Comparison of ENCODE assay signal across 8 cellular contexts in genomic region chr2:219010162-219010756, GRCh38. TPM values are rescaled to one million over a fixed set of nuclear protein-coding genes. Genes with fewer than 3 reads are reported as not detected.
DNase-seq lines count a peak whose midpoint lies in the region; ATAC-seq and TF ChIP-seq lines count a peak whose summit lies in the region.

No MANE protein-coding gene starts in this region.

- BruUV-seq in PC-3 (replicated peaks; lab: Mats Ljungman, UMichigan), result no TSS peak

- H3K36me3 ChIP-seq in BE2C (no peaks in the 10 kb centered on the region), PC-3 (ENCODE audit: low read depth, low read length) (no peaks in the 10 kb centered on the region)

- no peak overlapping the region for H2AFZ ChIP-seq in PC-3 (ENCODE audit: low read length)

- H3K9me3 ChIP-seq in BE2C (no peaks in the 10 kb centered on the region), PC-3 (ENCODE audit: low read length) (no peaks in the 10 kb centered on the region)

- H3K79me2 ChIP-seq in PC-3 (ENCODE audit: low read length), result no peaks in the 10 kb centered on the region

- H3K9me2 ChIP-seq in PC-3 (replicated peaks; ENCODE audit: low read length), result no peaks in the 10 kb centered on the region

- TF ChIP-seq CTCF in BE2C (IDR thresholded peaks at IDR 0.05; ENCODE audit: low read depth, low read length), result peak; percentile 53
- TF ChIP-seq CTCF in GM12873 (IDR thresholded peaks at IDR 0.05; ENCODE audit: insufficient read depth, low read depth, low read length, missing control alignments), result peak; percentile 77
- peak; percentile 76 for TF ChIP-seq CTCF in PC-3 (conservative IDR thresholded peaks at IDR 0.05; ENCODE audit: low read depth, low read length)

- H3K27ac ChIP-seq in PC-3 (ENCODE audit: low read length), result no peak overlapping the region

- POLR2A ChIA-PET in PC-3 (lab: Charles Lee; ENCODE audit: unreplicated experiment), result interaction anchor here (0.6 kb wide), 1 partner anchor 8 kb away, joined by 6 read pairs; no protein-coding TSS in a partner anchor

- no peak overlapping the region for H3K9ac ChIP-seq in PC-3 (ENCODE audit: low read length)

- intact Hi-C loops in PC-3 (cut with micrococcal nuclease), result no loop called here

- DNase-seq in BE2C (no peak), PC-3 (peak; percentile 65), iPS-NIHi11 (ENCODE audit: low spot score) (peak; percentile 73), ecto neural progenitor cell (ENCODE audit: low spot score) (no peak), T-helper 9 cell (no peak), NCI-H446 treated with DMSO at 0.1 percent for 48 hours (lab: John Stamatoyannopoulos, UW) (no peak)

- no peaks in the 10 kb centered on the region for H4K20me1 ChIP-seq in PC-3 (ENCODE audit: low read length)

- H3K4me1 ChIP-seq in BE2C, result no peaks in the 10 kb centered on the region
- no peaks in the 10 kb centered on the region for H3K4me1 ChIP-seq in PC-3 (ENCODE audit: insufficient read depth, low read length)

- H3F3A ChIP-seq in PC-3 (ENCODE audit: low read length, unreplicated experiment), result no peaks in the 10 kb centered on the region

- H3K4me3 ChIP-seq in BE2C (ENCODE audit: low read depth, low read length) (no peak overlapping the region), PC-3 (ENCODE audit: low read length) (no peak overlapping the region)

- ATAC-seq in PC-3 (peak; percentile 98), HG02763 (IDR thresholded peaks at IDR 0.05; ENCODE audit: unreplicated experiment) (no peak)

- CTCF ChIA-PET in PC-3 (lab: Charles Lee), result interaction anchor here (0.6 to 1.0 kb wide), 5 partner anchors 9 to 150 kb away, joined by 3 to 5 read pairs (median 4); no protein-coding TSS in a partner anchor

- H3K27me3 ChIP-seq in BE2C, result no peaks in the 10 kb centered on the region
- no peaks in the 10 kb centered on the region for H3K27me3 ChIP-seq in PC-3 (ENCODE audit: low read length)

- H3K4me2 ChIP-seq in PC-3 (ENCODE audit: low read length), result no peak overlapping the region

RNA-seq across cellular contexts. Expression of gene CRYBA2, which starts 17.0 kb away (rescaled TPM):
- 3.1 TPM for polyA plus RNA-seq in BE2C (2012; ENCODE audit: insufficient read depth, insufficient read length, low read depth)
- total RNA-seq in PC-3 (2014; rRNA removed), result 6.4 and 13.5 TPM in 2 replicates

RNA-seq across cellular contexts. Expression of gene FEV, which starts 25.3 kb away (rescaled TPM):
- polyA plus RNA-seq in BE2C (2012; ENCODE audit: insufficient read depth, insufficient read length, low read depth), result 1,006 TPM
- 0.07 TPM in 1 of 2 replicates, not detected in the other for total RNA-seq in PC-3 (2014; rRNA removed)

RNA-seq across cellular contexts. Expression of gene CFAP65, which starts 31.1 kb away (rescaled TPM):
- polyA plus RNA-seq in BE2C (2012; ENCODE audit: insufficient read depth, insufficient read length, low read depth), result 1.1 TPM
- 0.17 and 0.18 TPM in 2 replicates for total RNA-seq in PC-3 (2014; rRNA removed)

RNA-seq across cellular contexts. Expression of gene IHH, which starts 50.5 kb away (rescaled TPM):
- polyA plus RNA-seq in BE2C (2012; ENCODE audit: insufficient read depth, insufficient read length, low read depth), result not detected
- 0.07 TPM in 1 of 2 replicates, not detected in the other for total RNA-seq in PC-3 (2014; rRNA removed)

RNA-seq across cellular contexts. Expression of gene CDK5R2, which starts 50.8 kb away (rescaled TPM):
- polyA plus RNA-seq in BE2C (2012; ENCODE audit: insufficient read depth, insufficient read length, low read depth), result 126 TPM
- 0.11 and 0.35 TPM in 2 replicates for total RNA-seq in PC-3 (2014; rRNA removed)

Comparison
In these comparisons a context has a peak if more than half of its experiments do, and no peak if none do; other contexts are left out.
1. DNase-seq: peak in PC-3 (single experiment) and iPS-NIHi11 (single experiment); none in BE2C (single experiment), ecto neural progenitor cell (single experiment), T-helper 9 cell (single experiment) and NCI-H446 treated with DMSO at 0.1 percent for 48 hours (single experiment).
2. Peak in every context shown above with its lines, with median percentiles within 50 percentile points of each other: CTCF ChIP-seq.